Comparison of ENCODE assay signal across 15 cellular contexts in the genomic region with DNA sequence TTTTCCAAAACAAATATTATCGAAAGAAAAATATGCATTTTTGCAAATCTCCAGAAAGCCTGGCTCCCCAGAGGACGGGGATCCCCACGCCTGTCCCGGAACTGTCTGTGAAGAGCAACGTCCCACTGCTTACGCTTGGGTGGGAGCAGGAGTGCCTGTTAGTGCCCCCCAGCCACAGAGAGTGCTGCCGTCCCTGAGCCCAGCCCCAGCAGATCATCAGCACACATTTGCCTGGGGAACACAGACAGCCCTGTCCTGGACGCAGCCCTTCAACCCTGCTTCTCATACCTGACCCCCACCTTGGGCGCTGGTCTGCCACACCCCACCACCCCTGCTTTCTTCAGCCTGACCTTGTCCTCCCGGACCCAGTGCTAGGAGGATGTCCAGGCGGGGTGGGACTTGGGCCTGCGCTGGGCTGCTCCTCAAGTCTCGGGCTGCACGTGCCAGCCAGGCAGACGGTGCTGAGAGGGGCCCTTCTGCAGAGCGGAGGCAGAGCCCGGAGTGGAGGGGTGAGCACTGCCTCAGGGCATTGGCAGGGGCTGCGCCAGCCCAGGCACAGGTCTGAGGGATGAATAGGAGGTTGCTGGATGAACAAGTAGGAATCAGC.
DNase-seq lines count a peak whose midpoint lies in the region; ATAC-seq and TF ChIP-seq lines count a peak whose summit lies in the region.
"Had no signal": no experiment of that assay in that cellular context is flagged by ENCODE, and none has a peak within 500 bp of the region (broad histone marks: within the 10 kb centered on the region; RNA-seq: fewer than 3 reads in every experiment).

No MANE protein-coding gene starts in this region.

- H3K9me3 Mint-ChIP-seq in CD14-positive monocyte (no peaks in the 10 kb centered on the region), endothelial cell (ENCODE audit: unreplicated experiment) (no peaks in the 10 kb centered on the region)
- H3K9me3 Mint-ChIP-seq in activated T-helper 1 cell treated with anti-CD3 and anti-CD28 coated beads, Interleukin-12 subunit alpha, Interleukin-12 subunit beta, Interleukin-2, Interleukin-4 antibody, amounts not matched to agents 30 ng/mL and 10 ng/mL and 1 ng/mL, durations not matched to agents 14 hours and 24 hours and 36 hours = no peaks in the 10 kb centered on the region
- H3K9me3 Mint-ChIP-seq: IgD-negative memory B cell; stimulated activated naive CD8-positive, alpha-beta T cell treated with anti-CD3 and anti-CD28 coated beads, Interleukin-15, Interleukin-2, amounts not matched to agents 100 ng/mL and 50 ng/mL, for 24 hours had no signal

- no peak overlapping the region for H2AFZ ChIP-seq in osteoblast (ENCODE audit: low read length)

- DNase-seq in CD14-positive monocyte (ENCODE audit: low spot score) = peak; percentile 37
- peak; percentile 2 to 4 (median 3) for DNase-seq in T-helper 17 cell
- peak; percentile 20 for DNase-seq in Right ventricle myocardium superior
- peak; percentile 63 for DNase-seq in osteoblast (ENCODE audit: insufficient read length, low spot score, missing footprints)
- DNase-seq in activated T-helper 1 cell treated with anti-CD3 and anti-CD28 coated beads, Interleukin-12 subunit alpha, Interleukin-12 subunit beta, Interleukin-2, Interleukin-4 antibody, amounts not matched to agents 30 ng/mL and 10 ng/mL and 1 ng/mL, durations not matched to agents 14 hours and 24 hours and 36 hours (ENCODE audit: low spot score) = no peak
- DNase-seq in endothelial cell (ENCODE audit: low spot score) = no peak
- DNase-seq in NCI-H510A treated with DMSO at 0.1 percent for 48 hours (lab: John Stamatoyannopoulos, UW) = no peak
- no peak for DNase-seq in DMS153 (lab: John Stamatoyannopoulos, UW)
- DNase-seq: EL, NCI-H1417, NCI-H510A had no signal

- H3K4me1 ChIP-seq in osteoblast (ENCODE audit: insufficient read depth, low read length) = no peaks in the 10 kb centered on the region

- H3K27ac Mint-ChIP-seq in CD14-positive monocyte (peak overlapping the region in 1 of 7 donors; percentile 46), T-helper 17 cell (no peak overlapping the region), endothelial cell (ENCODE audit: unreplicated experiment) (no peak overlapping the region)
- H3K27ac Mint-ChIP-seq in activated T-helper 1 cell treated with anti-CD3 and anti-CD28 coated beads, Interleukin-12 subunit alpha, Interleukin-12 subunit beta, Interleukin-2, Interleukin-4 antibody, amounts not matched to agents 30 ng/mL and 10 ng/mL and 1 ng/mL, durations not matched to agents 14 hours and 24 hours and 36 hours = no peak overlapping the region
- H3K27ac Mint-ChIP-seq: IgD-negative memory B cell; stimulated activated naive CD8-positive, alpha-beta T cell treated with anti-CD3 and anti-CD28 coated beads, Interleukin-15, Interleukin-2, amounts not matched to agents 100 ng/mL and 50 ng/mL, for 24 hours had no signal

- H3K4me2 ChIP-seq in osteoblast (ENCODE audit: insufficient read depth, low read length) = no peak overlapping the region

- no peak overlapping the region for H3K4me3 ChIP-seq in osteoblast (ENCODE audit: insufficient read depth, low read length)
- H3K4me3 ChIP-seq: BLaER1 treated with 17β-estradiol and CSF1 and Interleukin-3, amounts not matched to agents 10 nM and 100 nM had no signal

- H3K4me1 Mint-ChIP-seq in CD14-positive monocyte (no peaks in the 10 kb centered on the region), T-helper 17 cell (no peaks in the 10 kb centered on the region), endothelial cell (ENCODE audit: unreplicated experiment) (peaks cover 10% of the 10 kb centered on the region)
- H3K4me1 Mint-ChIP-seq in activated T-helper 1 cell treated with anti-CD3 and anti-CD28 coated beads, Interleukin-12 subunit alpha, Interleukin-12 subunit beta, Interleukin-2, Interleukin-4 antibody, amounts not matched to agents 30 ng/mL and 10 ng/mL and 1 ng/mL, durations not matched to agents 14 hours and 24 hours and 36 hours (ENCODE audit: low read depth) = no peaks in the 10 kb centered on the region
- H3K4me1 Mint-ChIP-seq: IgD-negative memory B cell had no signal

- ATAC-seq in T-helper 17 cell (no peak), Right ventricle myocardium superior (ENCODE audit: poor library complexity) (no peak)

- no peaks in the 10 kb centered on the region for H3K9me3 ChIP-seq in T-helper 17 cell (ENCODE audit: control insufficient read depth, low read length, poor library complexity, severe bottlenecking)
- H3K9me3 ChIP-seq in osteoblast (ENCODE audit: low read depth, low read length) = no peaks in the 10 kb centered on the region
- H3K9me3 ChIP-seq: BLaER1 treated with 17β-estradiol and CSF1 and Interleukin-3, amounts not matched to agents 10 nM and 100 nM had no signal

- H3K4me3 Mint-ChIP-seq in CD14-positive monocyte (no peak overlapping the region), T-helper 17 cell (no peak overlapping the region), endothelial cell (ENCODE audit: unreplicated experiment) (no peak overlapping the region)
- H3K4me3 Mint-ChIP-seq in activated T-helper 1 cell treated with anti-CD3 and anti-CD28 coated beads, Interleukin-12 subunit alpha, Interleukin-12 subunit beta, Interleukin-2, Interleukin-4 antibody, amounts not matched to agents 30 ng/mL and 10 ng/mL and 1 ng/mL, durations not matched to agents 14 hours and 24 hours and 36 hours = no peak overlapping the region
- H3K4me3 Mint-ChIP-seq: IgD-negative memory B cell; stimulated activated naive CD8-positive, alpha-beta T cell treated with anti-CD3 and anti-CD28 coated beads, Interleukin-15, Interleukin-2, amounts not matched to agents 100 ng/mL and 50 ng/mL, for 24 hours had no signal

- no peaks in the 10 kb centered on the region for H3K36me3 ChIP-seq in osteoblast (ENCODE audit: insufficient read depth, low read length)

- H3K36me3 Mint-ChIP-seq in CD14-positive monocyte = peaks cover 25 to 50% of the 10 kb centered on the region in 2 donors
- H3K36me3 Mint-ChIP-seq in T-helper 17 cell (ENCODE audit: low read depth) = no peaks in the 10 kb centered on the region
- H3K36me3 Mint-ChIP-seq in activated T-helper 1 cell treated with anti-CD3 and anti-CD28 coated beads, Interleukin-12 subunit alpha, Interleukin-12 subunit beta, Interleukin-2, Interleukin-4 antibody, amounts not matched to agents 30 ng/mL and 10 ng/mL and 1 ng/mL, durations not matched to agents 14 hours and 24 hours and 36 hours (ENCODE audit: low read depth) = no peaks in the 10 kb centered on the region
- no peaks in the 10 kb centered on the region for H3K36me3 Mint-ChIP-seq in endothelial cell (ENCODE audit: low read depth, unreplicated experiment)
- H3K36me3 Mint-ChIP-seq: IgD-negative memory B cell had no signal

- no peaks in the 10 kb centered on the region for H3K27me3 ChIP-seq in osteoblast (ENCODE audit: insufficient read depth, low read length)
- H3K27me3 ChIP-seq: BLaER1 treated with 17β-estradiol and CSF1 and Interleukin-3, amounts not matched to agents 10 nM and 100 nM had no signal

- no peak for TF ChIP-seq CTCF in CD14-positive monocyte (IDR thresholded peaks at IDR 0.05)
- TF ChIP-seq CTCF in osteoblast (IDR thresholded peaks at IDR 0.05; ENCODE audit: extremely low read depth, low read depth, low read length) = no peak
- no peak for TF ChIP-seq CTCF in endothelial cell (IDR thresholded peaks at IDR 0.05; ENCODE audit: unreplicated experiment)

- intact Hi-C loops in CD14-positive monocyte (cut with micrococcal nuclease) (no loop called here), Right ventricle myocardium superior (cut with DNase I) (no loop called here)
- intact Hi-C loops in activated T-helper 1 cell treated with anti-CD3 and anti-CD28 coated beads, Interleukin-12 subunit alpha, Interleukin-12 subunit beta, Interleukin-2, Interleukin-4 antibody, amounts not matched to agents 30 ng/mL and 10 ng/mL and 1 ng/mL, durations not matched to agents 14 hours and 24 hours and 36 hours (cut with micrococcal nuclease) = no loop called here

- H3K27me3 Mint-ChIP-seq in CD14-positive monocyte (ENCODE audit: low read depth in 3 of 3) (peaks cover 0 to 3% (median 0%) of the 10 kb centered on the region in 3 donors), T-helper 17 cell (no peaks in the 10 kb centered on the region), endothelial cell (ENCODE audit: unreplicated experiment) (peaks cover 7% of the 10 kb centered on the region)
- H3K27me3 Mint-ChIP-seq in activated T-helper 1 cell treated with anti-CD3 and anti-CD28 coated beads, Interleukin-12 subunit alpha, Interleukin-12 subunit beta, Interleukin-2, Interleukin-4 antibody, amounts not matched to agents 30 ng/mL and 10 ng/mL and 1 ng/mL, durations not matched to agents 14 hours and 24 hours and 36 hours (ENCODE audit: insufficient read depth) = no peaks in the 10 kb centered on the region
- H3K27me3 Mint-ChIP-seq: IgD-negative memory B cell; stimulated activated naive CD8-positive, alpha-beta T cell treated with anti-CD3 and anti-CD28 coated beads, Interleukin-15, Interleukin-2, amounts not matched to agents 100 ng/mL and 50 ng/mL, for 24 hours had no signal

- no peaks in the 10 kb centered on the region for H4K20me1 ChIP-seq in osteoblast (ENCODE audit: insufficient read depth, low read length)

- no peaks in the 10 kb centered on the region for H3K79me2 ChIP-seq in osteoblast (ENCODE audit: insufficient read depth, low read length)

- no peak overlapping the region for H3K27ac ChIP-seq in osteoblast (ENCODE audit: low read depth, low read length)
- H3K27ac ChIP-seq: BLaER1 treated with 17β-estradiol and CSF1 and Interleukin-3, amounts not matched to agents 10 nM and 100 nM; RWPE1 had no signal

Comparison
In these comparisons a context has a peak if more than half of its experiments do, and no peak if none do; other contexts are left out.
1. DNase-seq: peak in CD14-positive monocyte (single experiment), T-helper 17 cell (3 of 3), Right ventricle myocardium superior (single experiment) and osteoblast (single experiment); none in activated T-helper 1 cell treated with anti-CD3 and anti-CD28 coated beads, Interleukin-12 subunit alpha, Interleukin-12 subunit beta, Interleukin-2, Interleukin-4 antibody, amounts not matched to agents 30 ng/mL and 10 ng/mL and 1 ng/mL, durations not matched to agents 14 hours and 24 hours and 36 hours (single experiment), endothelial cell (single experiment), NCI-H510A treated with DMSO at 0.1 percent for 48 hours (single experiment) and DMS153 (single experiment).